9 cellular contexts compared by ENCODE assay signal in the genomic region with DNA sequence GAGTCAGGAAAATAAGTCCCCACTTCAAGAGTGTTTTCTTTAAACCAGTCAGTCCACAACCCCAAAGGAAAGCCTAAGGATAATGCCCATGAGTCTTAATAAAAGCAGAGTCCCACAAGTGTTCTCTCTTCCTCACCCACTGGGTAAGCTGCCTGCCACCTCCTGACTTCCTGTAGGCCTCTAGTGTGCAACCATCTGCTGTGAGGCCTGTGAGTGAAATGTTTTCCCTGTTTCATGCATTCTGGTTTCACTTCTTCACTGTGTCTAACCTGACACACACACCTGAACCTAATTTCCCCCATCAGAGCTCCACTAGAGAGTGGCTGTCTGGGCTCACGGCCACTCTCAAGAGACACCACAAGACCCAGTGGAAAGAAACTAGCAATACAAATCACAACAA. TPM values are rescaled to one million over a fixed set of nuclear protein-coding genes. Genes with fewer than 3 reads are reported as not detected.
A peak's percentile ranks its signal among the peaks of the same experiment; 100 is the strongest.
DNase-seq lines count a peak whose midpoint lies in the region; ATAC-seq and TF ChIP-seq lines count a peak whose summit lies in the region.
"Had no signal": no experiment of that assay in that cellular context is flagged by ENCODE, and none has a peak within 500 bp of the region (broad histone marks: within the 10 kb centered on the region; RNA-seq: fewer than 3 reads in every experiment).

No MANE protein-coding gene starts in this region.

- H3K27me3 Mint-ChIP-seq in T-cell (no peaks in the 10 kb centered on the region), neural progenitor cell (ENCODE audit: insufficient read depth, low read depth) (peaks cover 2% of the 10 kb centered on the region), type B pancreatic cell (peaks cover 3% of the 10 kb centered on the region)

- no peak overlapping the region for H3K27ac ChIP-seq in neural progenitor cell

- H3K27me3 ChIP-seq in neural progenitor cell, result no peaks in the 10 kb centered on the region

- H3K9me3 ChIP-seq in neural progenitor cell (ENCODE audit: low read depth), result no peaks in the 10 kb centered on the region

- ATAC-seq in GM18907 (IDR thresholded peaks at IDR 0.05; ENCODE audit: unreplicated experiment), result peak; percentile 98
- peak; percentile 96 for ATAC-seq in HG02885 (IDR thresholded peaks at IDR 0.05; ENCODE audit: poor library complexity, unreplicated experiment)
- peak; percentile 67 to 76 (median 71) for ATAC-seq in T-cell (replicated peaks in 1 of 4)
- no peak for ATAC-seq in sciatic nerve

- H3K4me1 Mint-ChIP-seq in T-cell, result peaks cover 89 to 96% (median 94%) of the 10 kb centered on the region in 3 donors
- H3K4me1 Mint-ChIP-seq in neural progenitor cell, result peaks cover 24% of the 10 kb centered on the region
- H3K4me1 Mint-ChIP-seq in type B pancreatic cell (ENCODE audit: unreplicated experiment), result peaks cover 11% of the 10 kb centered on the region

- H3F3A ChIP-seq in neural progenitor cell (ENCODE audit: low read depth), result no peaks in the 10 kb centered on the region

- POLR2A ChIA-PET in T-cell (lab: Charles Lee), result interaction anchor here in 1 of 2 donors (1.1 kb wide), 1 partner anchor 13 kb away, joined by 5 read pairs; no protein-coding TSS in a partner anchor

- no peak overlapping the region for H2AFZ ChIP-seq in neural progenitor cell (replicated peaks)

- H4K20me1 ChIP-seq in neural progenitor cell (ENCODE audit: low read depth), result no peaks in the 10 kb centered on the region

- H3K36me3 ChIP-seq in neural progenitor cell, result no peaks in the 10 kb centered on the region

- H3K9me3 Mint-ChIP-seq in T-cell (no peaks in the 10 kb centered on the region), neural progenitor cell (peaks cover 3% of the 10 kb centered on the region), type B pancreatic cell (no peaks in the 10 kb centered on the region)

- H3K36me3 Mint-ChIP-seq in T-cell, result no peaks in the 10 kb centered on the region
- peaks cover 2% of the 10 kb centered on the region for H3K36me3 Mint-ChIP-seq in neural progenitor cell
- no peaks in the 10 kb centered on the region for H3K36me3 Mint-ChIP-seq in type B pancreatic cell

- intact Hi-C loops in sciatic nerve (cut with DNase I), result no loop called here

- no peak overlapping the region for H3K4me2 ChIP-seq in neural progenitor cell

- peak overlapping the region in 2 of 3 donors; percentile 13 to 64 for H3K4me3 Mint-ChIP-seq in T-cell
- no peak overlapping the region for H3K4me3 Mint-ChIP-seq in neural progenitor cell
- H3K4me3 Mint-ChIP-seq in type B pancreatic cell, result no peak overlapping the region

- H3K4me3 ChIP-seq in neural progenitor cell, result no peak overlapping the region
- H3K4me3 ChIP-seq: skin epidermis had no signal

- H3K79me2 ChIP-seq in neural progenitor cell (ENCODE audit: low read depth), result no peaks in the 10 kb centered on the region

- peak overlapping the region; percentile 98 to 99 for H3K27ac Mint-ChIP-seq in T-cell
- peak overlapping the region; percentile 25 for H3K27ac Mint-ChIP-seq in neural progenitor cell
- H3K27ac Mint-ChIP-seq in type B pancreatic cell, result no peak overlapping the region

- DNase-seq in T-cell (peak in 27 of 34 experiments; percentile 7 to 58 (median 31)), neural progenitor cell (ENCODE audit: low spot score) (no peak), NCI-H2196 (lab: John Stamatoyannopoulos, UW; ENCODE audit: unreplicated experiment) (no peak), NCI-H1930 (lab: John Stamatoyannopoulos, UW) (no peak), sciatic nerve (ENCODE audit: low spot score) (no peak), type B pancreatic cell (ENCODE audit: extremely low spot score, unreplicated experiment) (no peak)

- no peaks in the 10 kb centered on the region for H3K4me1 ChIP-seq in neural progenitor cell

- H3K9ac ChIP-seq in neural progenitor cell, result no peak overlapping the region

- CTCF ChIA-PET in T-cell (lab: Charles Lee), result interaction anchor here in 1 of 2 donors (0.6 to 1.2 kb wide), 2 partner anchors 50 to 58 kb away, joined by 3 to 6 read pairs; no protein-coding TSS in a partner anchor

- no peak for TF ChIP-seq CTCF in neural progenitor cell (IDR thresholded peaks at IDR 0.05)
- no peak for TF ChIP-seq CTCF in type B pancreatic cell (conservative IDR thresholded peaks at IDR 0.05)

RNA-seq across cellular contexts. Expression of a gene that starts 38.9 kb away (rescaled TPM):
- total RNA-seq in T-cell (1 to 10 TPM in 1 of 5 donors, under 1 TPM in 4; 0.14 to 1.4 (median 0.46) TPM), neural progenitor cell (ENCODE audit: low replicate concordance) (0.28 and 1.6 TPM in 2 replicates), sciatic nerve (14.4 TPM), type B pancreatic cell (ENCODE audit: low replicate concordance) (0.57 and 46.8 TPM in 2 replicates)

Comparison
In these comparisons a context has a peak if more than half of its experiments do, and no peak if none do; other contexts are left out.
1. DNase-seq: peak in T-cell (27 of 34); none in neural progenitor cell (single experiment), NCI-H2196 (single experiment), NCI-H1930 (0 of 2), sciatic nerve (single experiment) and type B pancreatic cell (single experiment).
2. H3K4me3 Mint-ChIP-seq: peak in T-cell (2 of 3); none in neural progenitor cell (single experiment) and type B pancreatic cell (single experiment).